ENCODE assay signal across 16 cellular contexts in the genomic region with DNA sequence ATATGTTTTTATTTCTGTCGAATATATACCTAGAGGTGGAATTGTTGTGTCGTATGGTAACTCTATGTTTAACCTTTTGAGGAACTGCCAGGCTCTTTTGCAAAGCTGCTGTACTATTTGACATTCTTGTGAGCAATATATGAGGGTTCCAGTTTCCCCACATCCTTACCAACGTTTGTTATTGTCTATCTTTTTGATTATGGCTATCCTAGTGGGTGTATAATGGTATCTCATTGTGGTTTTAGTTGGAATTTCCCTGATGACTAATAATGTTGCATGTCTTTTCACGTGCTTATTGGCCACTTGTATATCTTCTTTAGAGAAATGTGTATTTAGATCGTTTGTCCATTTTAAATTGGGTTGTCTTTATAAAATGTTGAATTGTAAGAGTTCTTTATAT. TPM values are rescaled to one million over a fixed set of nuclear protein-coding genes. Genes with fewer than 3 reads are reported as not detected.
DNase-seq lines count a peak whose midpoint lies in the region; ATAC-seq and TF ChIP-seq lines count a peak whose summit lies in the region.
"Had no signal": no experiment of that assay in that cellular context is flagged by ENCODE, and none has a peak within 500 bp of the region (broad histone marks: within the 10 kb centered on the region; RNA-seq: fewer than 3 reads in every experiment).

No MANE protein-coding gene starts in this region.

- no peak overlapping the region for H3K4me3 Mint-ChIP-seq in activated naive CD8-positive, alpha-beta T cell treated with anti-CD3 and anti-CD28 coated beads, Interleukin-2, amount 50 U/mL, for 24 hours
- no peak overlapping the region for H3K4me3 Mint-ChIP-seq in activated naive CD8-positive, alpha-beta T cell treated with anti-CD3 and anti-CD28 coated beads for 36 hours
- H3K4me3 Mint-ChIP-seq: activated naive CD4-positive, alpha-beta T cell treated with anti-CD3 and anti-CD28 coated beads for 36 hours; mesothelial cell of epicardium had no signal

- no peaks in the 10 kb centered on the region for H3K36me3 Mint-ChIP-seq in activated naive CD8-positive, alpha-beta T cell treated with anti-CD3 and anti-CD28 coated beads, Interleukin-2, amount 50 U/mL, for 24 hours (ENCODE audit: low read depth)
- H3K36me3 Mint-ChIP-seq in activated naive CD8-positive, alpha-beta T cell treated with anti-CD3 and anti-CD28 coated beads for 36 hours, result no peaks in the 10 kb centered on the region
- H3K36me3 Mint-ChIP-seq: mesothelial cell of epicardium had no signal

- peaks cover 3% of the 10 kb centered on the region for H3K27me3 Mint-ChIP-seq in activated naive CD8-positive, alpha-beta T cell treated with anti-CD3 and anti-CD28 coated beads, Interleukin-2, amount 50 U/mL, for 24 hours
- peaks cover 13% of the 10 kb centered on the region for H3K27me3 Mint-ChIP-seq in activated naive CD8-positive, alpha-beta T cell treated with anti-CD3 and anti-CD28 coated beads for 36 hours

- in situ Hi-C loops in SK-MEL-5 (cut with HindIII; ENCODE audit: low pct_unique_long_range_greater_than_20kb, low sequenced_read_pairs), result no loop called here

- no peak overlapping the region for H3K4me3 ChIP-seq in fibroblast of pulmonary artery (replicated peaks; ENCODE audit: low read depth, low read length)
- H3K4me3 ChIP-seq: ovary, SK-N-MC, thyroid gland had no signal

- no peak for TF ChIP-seq CTCF in fibroblast of pulmonary artery (IDR thresholded peaks at IDR 0.05; ENCODE audit: low read length, missing control alignments)

- DNase-seq in activated naive CD8-positive, alpha-beta T cell treated with anti-CD3 and anti-CD28 coated beads, Interleukin-2, amount 50 U/mL, for 24 hours, result no peak
- no peak for DNase-seq in activated naive CD8-positive, alpha-beta T cell treated with anti-CD3 and anti-CD28 coated beads for 36 hours
- peak; percentile 11 for DNase-seq in SK-MEL-5 (ENCODE audit: low read depth, low spot score)
- DNase-seq in fibroblast of pulmonary artery (ENCODE audit: low read depth), result peak; percentile 68
- DNase-seq in NCI-H526 treated with DMSO at 0.1 percent for 48 hours (lab: John Stamatoyannopoulos, UW), result no peak
- DNase-seq in NCI-H510A (lab: John Stamatoyannopoulos, UW), result no peak
- DNase-seq: activated naive CD4-positive, alpha-beta T cell treated with anti-CD3 and anti-CD28 coated beads for 36 hours; NCI-H2107; ovary; stimulated activated CD4-positive, alpha-beta T cell treated with anti-CD3 and anti-CD28 coated beads, Interleukin-12 subunit alpha, Interleukin-12 subunit beta, amount 100 ng/mL, for 4 hours; thyroid gland had no signal

- peaks cover 15% of the 10 kb centered on the region for H3K4me1 Mint-ChIP-seq in activated naive CD8-positive, alpha-beta T cell treated with anti-CD3 and anti-CD28 coated beads, Interleukin-2, amount 50 U/mL, for 24 hours
- peaks cover 7% of the 10 kb centered on the region for H3K4me1 Mint-ChIP-seq in activated naive CD8-positive, alpha-beta T cell treated with anti-CD3 and anti-CD28 coated beads for 36 hours
- H3K4me1 Mint-ChIP-seq: mesothelial cell of epicardium had no signal

- ATAC-seq in activated naive CD8-positive, alpha-beta T cell treated with anti-CD3 and anti-CD28 coated beads, Interleukin-2, amount 50 U/mL, for 24 hours, result peak; percentile 78
- ATAC-seq in HG03097 (IDR thresholded peaks at IDR 0.05; ENCODE audit: low FRiP score, unreplicated experiment) (no peak), GM21723 (IDR thresholded peaks at IDR 0.05; ENCODE audit: unreplicated experiment) (no peak)

- no peak overlapping the region for H3K27ac Mint-ChIP-seq in activated naive CD8-positive, alpha-beta T cell treated with anti-CD3 and anti-CD28 coated beads, Interleukin-2, amount 50 U/mL, for 24 hours
- no peak overlapping the region for H3K27ac Mint-ChIP-seq in activated naive CD8-positive, alpha-beta T cell treated with anti-CD3 and anti-CD28 coated beads for 36 hours
- H3K27ac Mint-ChIP-seq: activated naive CD4-positive, alpha-beta T cell treated with anti-CD3 and anti-CD28 coated beads for 36 hours; mesothelial cell of epicardium had no signal

- H3K9me3 Mint-ChIP-seq in activated naive CD8-positive, alpha-beta T cell treated with anti-CD3 and anti-CD28 coated beads, Interleukin-2, amount 50 U/mL, for 24 hours, result peaks cover 4% of the 10 kb centered on the region
- no peaks in the 10 kb centered on the region for H3K9me3 Mint-ChIP-seq in activated naive CD8-positive, alpha-beta T cell treated with anti-CD3 and anti-CD28 coated beads for 36 hours
- H3K9me3 Mint-ChIP-seq: activated naive CD4-positive, alpha-beta T cell treated with anti-CD3 and anti-CD28 coated beads for 36 hours had no signal

RNA-seq across cellular contexts. Expression of a gene that starts 24.5 kb away (rescaled TPM):
- total RNA-seq in activated naive CD8-positive, alpha-beta T cell treated with anti-CD3 and anti-CD28 coated beads for 36 hours, result not detected
- 1.1 and 1.6 TPM in 2 replicates for total RNA-seq in SK-MEL-5 (2014; rRNA removed; shearing (Covaris generic))
- 0.43 and 2.5 TPM in 2 replicates for polyA plus RNA-seq in SK-MEL-5 (2015; cell fraction: cytosol; rRNA removed)
- polyA plus RNA-seq in SK-MEL-5 (2015; cell fraction: nucleus; rRNA removed), result 0.07 and 0.33 TPM in 2 replicates
- total RNA-seq: activated CD8-positive, alpha-beta memory T cell treated with anti-CD3 and anti-CD28 coated beads for 36 hours; activated naive CD4-positive, alpha-beta T cell treated with anti-CD3 and anti-CD28 coated beads for 36 hours had no signal

Comparison
In these comparisons a context has a peak if more than half of its experiments do, and no peak if none do; other contexts are left out.
1. DNase-seq: peak in SK-MEL-5 (single experiment) and fibroblast of pulmonary artery (single experiment); none in activated naive CD8-positive, alpha-beta T cell treated with anti-CD3 and anti-CD28 coated beads, Interleukin-2, amount 50 U/mL, for 24 hours (single experiment), activated naive CD8-positive, alpha-beta T cell treated with anti-CD3 and anti-CD28 coated beads for 36 hours (single experiment), NCI-H526 treated with DMSO at 0.1 percent for 48 hours (single experiment) and NCI-H510A (single experiment).